In genomic region chr10:88800152-88801125, GRCh38 we compare ENCODE assay signal across 17 cellular contexts. TPM values are rescaled to one million over a fixed set of nuclear protein-coding genes. Genes with fewer than 3 reads are reported as not detected.
A peak's percentile ranks its signal among the peaks of the same experiment; 100 is the strongest.
DNase-seq lines count a peak whose midpoint lies in the region; ATAC-seq and TF ChIP-seq lines count a peak whose summit lies in the region.
"Had no signal": no experiment of that assay in that cellular context is flagged by ENCODE, and none has a peak within 500 bp of the region (broad histone marks: within the 10 kb centered on the region; RNA-seq: fewer than 3 reads in every experiment).

No MANE protein-coding gene starts in this region.

- WGBS in right cardiac atrium, result 75% methylated on average over 2 of the region's 2 CpGs

- intact Hi-C loops in right cardiac atrium (cut with DNase I), result no loop called here

- no peaks in the 10 kb centered on the region for H3K4me1 ChIP-seq in right cardiac atrium (ENCODE audit: control insufficient read depth, insufficient read depth, low read length)
- no peaks in the 10 kb centered on the region for H3K4me1 ChIP-seq in right atrium auricular region
- H3K4me1 ChIP-seq: uterus had no signal

- POLR2A ChIA-PET in RWPE1 (lab: Yijun Ruan, JAX; ENCODE audit: low non-redundant PET), result no interaction called here

- peak; percentile 51 to 61 for ATAC-seq in right cardiac atrium
- ATAC-seq in HG02678 (IDR thresholded peaks at IDR 0.05; ENCODE audit: unreplicated experiment), result no peak
- ATAC-seq: CD8-positive, alpha-beta T cell had no signal

- H3K27me3 ChIP-seq in right cardiac atrium (ENCODE audit: control insufficient read depth, insufficient read depth) (no peaks in the 10 kb centered on the region), right atrium auricular region (no peaks in the 10 kb centered on the region)
- H3K27me3 ChIP-seq: dorsolateral prefrontal cortex, hepatocyte, uterus had no signal

- H3K4me3 ChIP-seq in right cardiac atrium (ENCODE audit: low read length) (no peak overlapping the region), right atrium auricular region (no peak overlapping the region), choroid plexus epithelial cell (ENCODE audit: low read depth, low read length) (no peak overlapping the region)
- H3K4me3 ChIP-seq: dorsolateral prefrontal cortex, hepatocyte, uterus had no signal

- TF ChIP-seq CTCF in right atrium auricular region (IDR thresholded peaks at IDR 0.05) (no peak), RWPE1 (conservative IDR thresholded peaks at IDR 0.05; ENCODE audit: low read depth) (no peak), choroid plexus epithelial cell (conservative IDR thresholded peaks at IDR 0.05; ENCODE audit: low read depth, low read length) (no peak)

- H3K9me3 ChIP-seq in right cardiac atrium (ENCODE audit: control insufficient read depth, low read length), result no peaks in the 10 kb centered on the region
- H3K9me3 ChIP-seq in right atrium auricular region, result no peaks in the 10 kb centered on the region
- H3K9me3 ChIP-seq: uterus had no signal

- no peak for DNase-seq in right cardiac atrium
- DNase-seq in right atrium auricular region (ENCODE audit: low spot score), result no peak
- DNase-seq in RWPE1 (ENCODE audit: low spot score), result peak; percentile 21
- peak; percentile 75 for DNase-seq in choroid plexus epithelial cell (ENCODE audit: low read depth)
- peak in 2 of 3 donors; percentile 5 to 9 for DNase-seq in stimulated activated CD4-positive, alpha-beta T cell treated with anti-CD3 and anti-CD28 coated beads, TNF-alpha, amount 100 ng/mL, for 48 hours (ENCODE audit: low read depth in 3 of 3)
- no peak for DNase-seq in T-helper 9 cell
- no peak for DNase-seq in GF-D8 (lab: John Stamatoyannopoulos, UW)
- DNase-seq: activated gamma-delta T cell; CD8-positive, alpha-beta T cell; H7; NCI-H2081; uterus had no signal

- CTCF ChIA-PET in RWPE1 (lab: Yijun Ruan, JAX), result interaction anchor here (0.5 to 0.7 kb wide), 3 partner anchors 9 to 233 kb away, joined by 3 read pairs; no protein-coding TSS in a partner anchor

- no peaks in the 10 kb centered on the region for H3K36me3 ChIP-seq in right atrium auricular region
- H3K36me3 ChIP-seq: uterus had no signal

- no peak overlapping the region for H3K27ac ChIP-seq in right cardiac atrium (ENCODE audit: low read length)
- no peak overlapping the region for H3K27ac ChIP-seq in right atrium auricular region
- no peak overlapping the region for H3K27ac ChIP-seq in RWPE1
- H3K27ac ChIP-seq: hepatocyte, uterus had no signal

RNA-seq across cellular contexts. Expression of gene LIPM, which starts 2.1 kb away (rescaled TPM):
- total RNA-seq in right cardiac atrium (not detected), right atrium auricular region (under 1 TPM; 0.67 to 0.83 TPM)
- not detected for polyA plus RNA-seq in right cardiac atrium
- total RNA-seq: CD8-positive, alpha-beta T cell; dorsolateral prefrontal cortex; H7; hepatocyte; mesothelial cell of epicardium; uterus had no signal
- polyA plus RNA-seq: hepatocyte, IgD-negative memory B cell had no signal

RNA-seq across cellular contexts. Expression of gene LIPN, which starts 40.6 kb away (rescaled TPM):
- total RNA-seq in right cardiac atrium (under 1 TPM in 1 of 4 donors, not detected in 3; 0.26 TPM), right atrium auricular region (not detected)
- polyA plus RNA-seq in right cardiac atrium, result not detected
- total RNA-seq: CD8-positive, alpha-beta T cell; H7; mesothelial cell of epicardium; uterus had no signal
- polyA plus RNA-seq: hepatocyte had no signal

RNA-seq across cellular contexts. Expression of gene ANKRD22, which starts 51.2 kb away (rescaled TPM):
- total RNA-seq in right cardiac atrium, result under 1 TPM in 1 of 4 donors, not detected in 3; 0.15 TPM
- not detected for polyA plus RNA-seq in right cardiac atrium
- not detected for total RNA-seq in right atrium auricular region
- total RNA-seq: CD8-positive, alpha-beta T cell; H7 had no signal
- polyA plus RNA-seq: IgD-negative memory B cell had no signal

Comparison
In these comparisons a context has a peak if more than half of its experiments do, and no peak if none do; other contexts are left out.
1. DNase-seq: peak in RWPE1 (single experiment), choroid plexus epithelial cell (single experiment) and stimulated activated CD4-positive, alpha-beta T cell treated with anti-CD3 and anti-CD28 coated beads, TNF-alpha, amount 100 ng/mL, for 48 hours (2 of 3); none in right cardiac atrium (0 of 3), right atrium auricular region (single experiment), T-helper 9 cell (single experiment) and GF-D8 (single experiment).